Comparison of ENCODE assay signal across 8 cellular contexts in the genomic region with DNA sequence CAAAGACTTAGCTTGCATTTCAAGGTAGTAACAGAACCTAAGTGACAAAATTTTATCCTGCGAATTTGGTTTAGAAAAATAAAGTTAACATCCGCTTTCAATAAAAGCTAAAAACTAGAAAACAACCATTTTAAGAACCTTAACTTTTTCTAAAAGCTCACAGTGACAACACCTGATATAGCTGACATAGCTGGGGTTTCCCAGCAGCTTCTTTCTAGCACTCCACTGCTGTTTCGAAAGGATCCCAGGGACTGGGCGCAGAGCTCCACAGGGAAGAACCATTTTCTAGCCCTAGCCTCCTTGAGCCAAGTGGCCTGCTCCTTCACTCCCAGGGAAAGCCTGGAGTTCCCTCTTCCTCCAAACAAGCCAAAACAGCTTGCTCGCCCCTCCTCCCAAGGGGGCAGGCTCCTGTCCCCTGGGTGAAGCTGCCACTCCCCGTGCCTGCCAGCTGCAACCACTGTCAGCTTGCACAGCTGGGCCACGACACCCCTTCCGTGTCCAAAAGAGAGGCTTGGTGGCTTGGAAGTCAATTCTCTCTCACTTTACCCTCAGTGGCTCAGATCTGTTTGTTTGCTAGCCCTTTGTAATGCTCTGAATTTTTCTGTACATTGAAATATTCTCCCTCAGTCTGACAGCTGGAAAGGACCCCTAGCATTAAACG. TPM values are rescaled to one million over a fixed set of nuclear protein-coding genes. Genes with fewer than 3 reads are reported as not detected.
DNase-seq lines count a peak whose midpoint lies in the region; ATAC-seq and TF ChIP-seq lines count a peak whose summit lies in the region.

No MANE protein-coding gene starts in this region.

- H3K9me3 ChIP-seq in right cardiac atrium (ENCODE audit: control insufficient read depth, low read length) = no peaks in the 10 kb centered on the region

- DNase-seq in NCI-H82 (lab: John Stamatoyannopoulos, UW) (peak; percentile 32), NCI-H82 treated with DMSO at 0.1 percent for 48 hours (lab: John Stamatoyannopoulos, UW; ENCODE audit: unreplicated experiment) (no peak), T-cell (peak in 7 of 34 experiments; percentile 22 to 48 (median 22)), right cardiac atrium (peak in 2 of 3 donors; percentile 66 to 73), brain microvascular endothelial cell (no peak)
- no peak for DNase-seq in stimulated activated naive CD8-positive, alpha-beta T cell treated with anti-CD3 and anti-CD28 coated beads, Interleukin-15, amount 100 ng/mL, for 72 hours
- DNase-seq in stimulated activated CD4-positive, alpha-beta T cell treated with anti-CD3 and anti-CD28 coated beads, Interleukin-12 subunit alpha, Interleukin-12 subunit beta, amount 100 ng/mL, for 4 hours = no peak

- 49% methylated on average over 9 of the region's 9 CpGs for whole genome bisulfite sequencing in right cardiac atrium

- peak overlapping the region; percentile 5 for H3K27ac ChIP-seq in right cardiac atrium (ENCODE audit: low read length)
- H3K27ac ChIP-seq in brain microvascular endothelial cell = no peak overlapping the region

- H3K36me3 ChIP-seq in brain microvascular endothelial cell (replicated peaks) = no peaks in the 10 kb centered on the region

- peak in 2 of 4 experiments; percentile 12 to 29 for ATAC-seq in T-cell (replicated peaks in 1 of 4)
- peak in 1 of 2 donors; percentile 3 for ATAC-seq in right cardiac atrium
- no peak for ATAC-seq in stimulated activated naive CD8-positive, alpha-beta T cell treated with anti-CD3 and anti-CD28 coated beads, Interleukin-15, amount 100 ng/mL, for 72 hours
- ATAC-seq in HG03521 (IDR thresholded peaks at IDR 0.05; ENCODE audit: unreplicated experiment) = no peak

- H3K4me1 ChIP-seq in right cardiac atrium (ENCODE audit: control insufficient read depth, insufficient read depth, low read length) = peaks cover 29% of the 10 kb centered on the region

- in situ Hi-C loops in brain microvascular endothelial cell (cut with HindIII; ENCODE audit: low pct_ligation_motif_present, low sequenced_read_pairs) = loop anchor here (25.0 kb wide), 1 partner anchor 235 kb away; no protein-coding TSS in a partner anchor

- H3K27ac Mint-ChIP-seq in T-cell = peak overlapping the region; percentile 79 to 91
- peak overlapping the region; percentile 30 to 54 for H3K27ac Mint-ChIP-seq in stimulated activated naive CD8-positive, alpha-beta T cell treated with anti-CD3 and anti-CD28 coated beads, Interleukin-15, amount 100 ng/mL, for 72 hours

- H3K27me3 Mint-ChIP-seq in T-cell = no peaks in the 10 kb centered on the region
- no peaks in the 10 kb centered on the region for H3K27me3 Mint-ChIP-seq in stimulated activated naive CD8-positive, alpha-beta T cell treated with anti-CD3 and anti-CD28 coated beads, Interleukin-15, amount 100 ng/mL, for 72 hours

- peak overlapping the region; percentile 39 to 80 (median 44) for H3K4me3 Mint-ChIP-seq in T-cell
- peak overlapping the region; percentile 47 to 61 for H3K4me3 Mint-ChIP-seq in stimulated activated naive CD8-positive, alpha-beta T cell treated with anti-CD3 and anti-CD28 coated beads, Interleukin-15, amount 100 ng/mL, for 72 hours

- CTCF ChIA-PET in T-cell (lab: Charles Lee) = interaction anchor here in 1 of 2 donors (1.1 to 1.4 kb wide), 2 partner anchors 13 to 14 kb away, joined by 3 to 4 read pairs; no protein-coding TSS in a partner anchor

- intact Hi-C loops in right cardiac atrium (cut with DNase I) = no loop called here

- peaks cover 95 to 97% (median 96%) of the 10 kb centered on the region in 3 donors for H3K4me1 Mint-ChIP-seq in T-cell
- H3K4me1 Mint-ChIP-seq in stimulated activated naive CD8-positive, alpha-beta T cell treated with anti-CD3 and anti-CD28 coated beads, Interleukin-15, amount 100 ng/mL, for 72 hours = peaks cover 98% of the 10 kb centered on the region

- no peaks in the 10 kb centered on the region for H3K27me3 ChIP-seq in right cardiac atrium (ENCODE audit: control insufficient read depth, insufficient read depth)
- H3K27me3 ChIP-seq in brain microvascular endothelial cell (replicated peaks) = no peaks in the 10 kb centered on the region

- H3K4me3 ChIP-seq in right cardiac atrium (ENCODE audit: low read length) (no peak overlapping the region), brain microvascular endothelial cell (ENCODE audit: low read depth, low read length) (no peak overlapping the region)

- H3K9me3 Mint-ChIP-seq in T-cell = no peaks in the 10 kb centered on the region
- H3K9me3 Mint-ChIP-seq in stimulated activated naive CD8-positive, alpha-beta T cell treated with anti-CD3 and anti-CD28 coated beads, Interleukin-15, amount 100 ng/mL, for 72 hours = no peaks in the 10 kb centered on the region

- H3K36me3 Mint-ChIP-seq in T-cell = peaks cover 17% of the 10 kb centered on the region

- POLR2A ChIA-PET in T-cell (lab: Charles Lee) = interaction anchor here (0.5 to 0.8 kb wide), 4 partner anchors 11 to 27 kb away, joined by 3 read pairs; no protein-coding TSS in a partner anchor

- no peak for TF ChIP-seq CTCF in brain microvascular endothelial cell (IDR thresholded peaks at IDR 0.05; ENCODE audit: low read depth, low read length, missing control alignments)

RNA-seq across cellular contexts. Expression of a gene that starts 59.8 kb away (rescaled TPM):
- total RNA-seq in T-cell (100 to 1,000 TPM; 357 to 509 (median 372) TPM), right cardiac atrium (10 to 100 TPM; 31.2 to 39.1 (median 36.7) TPM)
- 22.5 TPM for polyA plus RNA-seq in right cardiac atrium

Comparison
In these comparisons a context has a peak if more than half of its experiments do, and no peak if none do; other contexts are left out.
1. DNase-seq: peak in NCI-H82 (single experiment) and right cardiac atrium (2 of 3); none in NCI-H82 treated with DMSO at 0.1 percent for 48 hours (single experiment), stimulated activated naive CD8-positive, alpha-beta T cell treated with anti-CD3 and anti-CD28 coated beads, Interleukin-15, amount 100 ng/mL, for 72 hours (0 of 2), stimulated activated CD4-positive, alpha-beta T cell treated with anti-CD3 and anti-CD28 coated beads, Interleukin-12 subunit alpha, Interleukin-12 subunit beta, amount 100 ng/mL, for 4 hours (single experiment) and brain microvascular endothelial cell (single experiment).
2. RNA of a gene that starts 59.8 kb away (total RNA-seq): 357 to 509 TPM in T-cell; 31.2 to 39.1 TPM in right cardiac atrium; every median in the first group is over 4 times any median in the second.